7 cellular contexts compared by ENCODE assay signal in genomic region chr15:84826369-84826823, GRCh38. TPM values are rescaled to one million over a fixed set of nuclear protein-coding genes. Genes with fewer than 3 reads are reported as not detected.
DNase-seq lines count a peak whose midpoint lies in the region; ATAC-seq and TF ChIP-seq lines count a peak whose summit lies in the region.

No MANE protein-coding gene starts in this region.

- TF ChIP-seq CTCF in GM06990 (IDR thresholded peaks at IDR 0.05; ENCODE audit: insufficient read depth, low read length, poor library complexity, severe bottlenecking) = peak; percentile 74
- TF ChIP-seq CTCF in cardiac fibroblast (IDR thresholded peaks at IDR 0.05; ENCODE audit: low read depth, low read length) = peak; percentile 29
- peak; percentile 36 for TF ChIP-seq CTCF in osteocyte (IDR thresholded peaks at IDR 0.05)

- ATAC-seq in HG02571 (IDR thresholded peaks at IDR 0.05; ENCODE audit: unreplicated experiment) = no peak

- peaks cover 4% of the 10 kb centered on the region for H3K4me1 Mint-ChIP-seq in osteocyte (ENCODE audit: unreplicated experiment)

- H3K4me3 ChIP-seq in GM06990 (replicated peaks; ENCODE audit: low read depth, low read length) (no peak overlapping the region), cardiac fibroblast (replicated peaks in 1 of 2; ENCODE audit: low read depth in 2 of 2, low read length in 2 of 2) (no peak overlapping the region)

- H3K27ac Mint-ChIP-seq in osteocyte (ENCODE audit: unreplicated experiment) = no peak overlapping the region

- peaks cover 13% of the 10 kb centered on the region for H3K27me3 Mint-ChIP-seq in osteocyte (ENCODE audit: unreplicated experiment)

- no peak overlapping the region for H3K4me3 Mint-ChIP-seq in osteocyte (ENCODE audit: unreplicated experiment)

- in situ Hi-C loops in KBM-7 (cut with MboI; ENCODE audit: low pct_unique_long_range_greater_than_20kb, low sequenced_read_pairs) = no loop called here

- no peaks in the 10 kb centered on the region; the same call in 1 of the 2 replicates for H3K27me3 ChIP-seq in GM06990 (replicated peaks; ENCODE audit: control insufficient read depth, insufficient read depth, low read length)

- no peaks in the 10 kb centered on the region for H3K9me3 Mint-ChIP-seq in osteocyte (ENCODE audit: unreplicated experiment)

- no peaks in the 10 kb centered on the region for H3K36me3 ChIP-seq in GM06990 (ENCODE audit: control insufficient read depth, insufficient read depth, low read length)

- DNase-seq in GM06990 (ENCODE audit: extremely low read depth, insufficient read length) = no peak
- DNase-seq in KBM-7 = peak; percentile 62
- peak; percentile 15 to 20 for DNase-seq in cardiac fibroblast (ENCODE audit: low read depth in 2 of 2)
- no peak for DNase-seq in osteocyte (ENCODE audit: extremely low spot score, unreplicated experiment)
- DNase-seq in medulla oblongata (ENCODE audit: extremely low spot score) = no peak
- no peak for DNase-seq in effector CD8-positive, alpha-beta T cell (lab: John Stamatoyannopoulos, UW)

- no peaks in the 10 kb centered on the region for H3K36me3 Mint-ChIP-seq in osteocyte (ENCODE audit: unreplicated experiment)

RNA-seq across cellular contexts. Expression of gene ALPK3, which starts 9.2 kb away (rescaled TPM):
- total RNA-seq in osteocyte = 0.27 and 0.37 TPM in 2 replicates

RNA-seq across cellular contexts. Expression of gene SLC28A1, which starts 58.1 kb away (rescaled TPM):
- not detected in 2 replicates for total RNA-seq in osteocyte

Comparison
In these comparisons a context has a peak if more than half of its experiments do, and no peak if none do; other contexts are left out.
1. DNase-seq: peak in KBM-7 (single experiment) and cardiac fibroblast (2 of 2); none in GM06990 (single experiment), osteocyte (single experiment), medulla oblongata (single experiment) and effector CD8-positive, alpha-beta T cell (single experiment).
2. Peak in every context shown above with its lines, with median percentiles within 50 percentile points of each other: CTCF ChIP-seq.